ENCODE assay signal across 8 cellular contexts in the genomic region with DNA sequence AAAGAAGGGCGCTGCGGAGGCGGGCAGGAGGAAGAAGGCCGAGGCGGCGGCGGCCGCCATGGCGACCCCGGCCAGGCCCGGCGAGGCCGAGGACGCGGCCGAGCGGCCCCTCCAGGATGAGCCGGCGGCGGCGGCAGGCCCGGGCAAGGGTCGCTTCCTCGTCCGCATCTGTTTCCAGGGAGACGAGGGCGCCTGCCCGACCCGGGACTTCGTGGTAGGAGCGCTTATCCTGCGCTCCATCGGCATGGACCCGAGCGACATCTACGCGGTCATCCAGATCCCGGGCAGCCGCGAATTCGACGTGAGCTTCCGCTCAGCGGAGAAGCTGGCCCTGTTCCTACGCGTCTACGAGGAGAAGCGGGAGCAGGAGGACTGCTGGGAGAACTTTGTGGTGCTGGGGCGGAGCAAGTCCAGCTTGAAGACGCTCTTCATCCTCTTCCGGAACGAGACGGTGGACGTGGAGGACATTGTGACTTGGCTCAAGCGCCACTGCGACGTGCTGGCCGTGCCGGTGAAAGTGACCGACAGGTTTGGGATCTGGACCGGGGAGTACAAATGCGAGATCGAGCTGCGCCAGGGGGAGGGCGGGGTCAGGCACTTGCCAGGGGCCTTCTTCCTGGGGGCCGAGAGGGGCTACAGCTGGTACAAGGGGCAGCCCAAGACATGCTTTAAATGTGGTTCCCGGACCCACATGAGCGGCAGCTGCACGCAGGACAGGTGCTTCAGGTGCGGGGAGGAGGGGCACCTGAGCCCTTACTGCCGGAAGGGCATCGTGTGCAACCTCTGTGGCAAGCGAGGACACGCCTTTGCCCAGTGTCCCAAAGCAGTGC. TPM values are rescaled to one million over a fixed set of nuclear protein-coding genes. Genes with fewer than 3 reads are reported as not detected.
DNase-seq lines count a peak whose midpoint lies in the region; ATAC-seq and TF ChIP-seq lines count a peak whose summit lies in the region.

No MANE protein-coding gene starts in this region.

- H3K27ac Mint-ChIP-seq in CD4-positive, alpha-beta memory T cell, result peak overlapping the region; percentile 97 to 99 (median 99)
- peak overlapping the region; percentile 78 to 99 (median 98) for H3K27ac Mint-ChIP-seq in naive B cell

- no peaks in the 10 kb centered on the region for H3K9me3 ChIP-seq in CD4-positive, alpha-beta memory T cell (ENCODE audit: control insufficient read depth in 1 of 2, low read length in 2 of 2)
- peaks cover 10% of the 10 kb centered on the region; the same call in 1 of the 2 replicates for H3K9me3 ChIP-seq in NT2/D1 (ENCODE audit: insufficient read depth, low read length)
- no peaks in the 10 kb centered on the region for H3K9me3 ChIP-seq in subcutaneous abdominal adipose tissue (ENCODE audit: control insufficient read depth in 5 of 5, low read length in 5 of 5)

- peaks cover 3 to 25% of the 10 kb centered on the region in 2 donors for H3K36me3 Mint-ChIP-seq in CD4-positive, alpha-beta memory T cell
- H3K36me3 Mint-ChIP-seq in activated T-cell treated with anti-CD3 and anti-CD28 coated beads, Interleukin-2, amount 50 U/mL, for 4 hours (ENCODE audit: insufficient read depth), result peaks cover 22% of the 10 kb centered on the region
- H3K36me3 Mint-ChIP-seq in naive B cell, result peaks cover 5 to 9% of the 10 kb centered on the region in 2 donors

- POLR2A ChIA-PET in CD4-positive, alpha-beta memory T cell (lab: Charles Lee; ENCODE audit: partially characterized antibody), result interaction anchor here (0.7 to 5.4 kb wide), 7 partner anchors 12 to 245 kb away, joined by 3 to 112 read pairs (median 11); a partner anchor contains a TSS

- ATAC-seq in GM19395 (IDR thresholded peaks at IDR 0.05; ENCODE audit: unreplicated experiment) (peak; percentile 26), HG03520 (IDR thresholded peaks at IDR 0.05; ENCODE audit: unreplicated experiment) (peak; percentile 20), naive B cell (ENCODE audit: low read depth in 2 of 2) (peak; percentile 22 to 29)
- peak; percentile 22 to 27 for ATAC-seq in activated T-cell treated with anti-CD3 and anti-CD28 coated beads, Interleukin-2, amount 50 U/mL, for 4 hours

- H3K4me3 Mint-ChIP-seq in CD4-positive, alpha-beta memory T cell, result peak overlapping the region; percentile 97 to 100 (median 98)
- peak overlapping the region; percentile 96 for H3K4me3 Mint-ChIP-seq in activated T-cell treated with anti-CD3 and anti-CD28 coated beads, Interleukin-2, amount 50 U/mL, for 4 hours
- peak overlapping the region; percentile 97 to 100 (median 100) for H3K4me3 Mint-ChIP-seq in naive B cell

- DNase-seq in CD4-positive, alpha-beta memory T cell, result peak; percentile 42 to 65 (median 43)
- DNase-seq in NT2/D1 (ENCODE audit: low read depth, low spot score) (no peak), fibroblast of mammary gland (ENCODE audit: low read depth) (peak; percentile 74), naive B cell (peak; percentile 38)
- DNase-seq in activated T-cell treated with anti-CD3 and anti-CD28 coated beads, Interleukin-2, amount 50 U/mL, for 4 hours, result no peak

- TF ChIP-seq CTCF in fibroblast of mammary gland (conservative IDR thresholded peaks at IDR 0.05; ENCODE audit: control insufficient read depth, insufficient read depth, low read depth, low read length), result no peak

- H3K9ac ChIP-seq in NT2/D1 (ENCODE audit: insufficient read length, low read depth) (peak overlapping the region; percentile 97), subcutaneous abdominal adipose tissue (ENCODE audit: low read length in 5 of 5) (peak overlapping the region; percentile 68 to 98 (median 91))

- no peaks in the 10 kb centered on the region for H3K9me3 Mint-ChIP-seq in CD4-positive, alpha-beta memory T cell
- H3K9me3 Mint-ChIP-seq in activated T-cell treated with anti-CD3 and anti-CD28 coated beads, Interleukin-2, amount 50 U/mL, for 4 hours, result no peaks in the 10 kb centered on the region
- peaks cover 0 to 2% (median 0%) of the 10 kb centered on the region in 7 donors for H3K9me3 Mint-ChIP-seq in naive B cell

- peaks cover 33% of the 10 kb centered on the region for H3K4me1 ChIP-seq in CD4-positive, alpha-beta memory T cell (ENCODE audit: insufficient read depth, low read length)
- H3K4me1 ChIP-seq in NT2/D1 (ENCODE audit: insufficient read depth, insufficient read length) (peaks cover 2% of the 10 kb centered on the region), subcutaneous abdominal adipose tissue (ENCODE audit: control insufficient read depth in 5 of 5, insufficient read depth in 5 of 5, low read length in 5 of 5) (peaks cover 7 to 43% (median 39%) of the 10 kb centered on the region in 5 donors)

- peak overlapping the region; percentile 85 for H3K27ac ChIP-seq in CD4-positive, alpha-beta memory T cell (ENCODE audit: low read depth, low read length)
- peak overlapping the region; percentile 78 for H3K27ac ChIP-seq in subcutaneous abdominal adipose tissue (ENCODE audit: low read depth, low read length)

- peak overlapping the region; percentile 67 to 94 for H3K4me3 ChIP-seq in CD4-positive, alpha-beta memory T cell (ENCODE audit: low read length in 2 of 2)
- H3K4me3 ChIP-seq in NT2/D1 (ENCODE audit: insufficient read length, low read depth), result peak overlapping the region; percentile 86
- peak overlapping the region; percentile 91 for H3K4me3 ChIP-seq in fibroblast of mammary gland (ENCODE audit: control insufficient read depth, low read depth, low read length)
- H3K4me3 ChIP-seq in subcutaneous abdominal adipose tissue (ENCODE audit: low read depth in 1 of 5, low read length in 5 of 5), result peak overlapping the region; percentile 85 to 95 (median 90)

- intact Hi-C loops in CD4-positive, alpha-beta memory T cell (cut with micrococcal nuclease), result loop anchor here (1.0 to 5.0 kb wide), 2 partner anchors 27 to 244 kb away; a partner anchor contains a TSS

- H3K4me1 Mint-ChIP-seq in CD4-positive, alpha-beta memory T cell, result peaks cover 28 to 51% (median 37%) of the 10 kb centered on the region in 4 donors
- H3K4me1 Mint-ChIP-seq in activated T-cell treated with anti-CD3 and anti-CD28 coated beads, Interleukin-2, amount 50 U/mL, for 4 hours (ENCODE audit: low read depth), result peaks cover 42% of the 10 kb centered on the region
- peaks cover 37 to 58% (median 57%) of the 10 kb centered on the region in 3 donors for H3K4me1 Mint-ChIP-seq in naive B cell

- no peaks in the 10 kb centered on the region for H3K27me3 Mint-ChIP-seq in CD4-positive, alpha-beta memory T cell
- H3K27me3 Mint-ChIP-seq in activated T-cell treated with anti-CD3 and anti-CD28 coated beads, Interleukin-2, amount 50 U/mL, for 4 hours (ENCODE audit: low read depth), result no peaks in the 10 kb centered on the region
- H3K27me3 Mint-ChIP-seq in naive B cell, result no peaks in the 10 kb centered on the region

- CTCF ChIA-PET in CD4-positive, alpha-beta memory T cell (lab: Charles Lee; ENCODE audit: partially characterized antibody), result interaction anchor here (2.1 to 3.8 kb wide), 4 partner anchors 22 to 32 kb away, joined by 6 to 18 read pairs (median 14); a partner anchor contains a TSS

- H3K27me3 ChIP-seq in CD4-positive, alpha-beta memory T cell (ENCODE audit: insufficient read depth, low read length), result no peaks in the 10 kb centered on the region
- peaks cover 17% of the 10 kb centered on the region for H3K27me3 ChIP-seq in NT2/D1 (ENCODE audit: insufficient read depth, insufficient read length)
- no peaks in the 10 kb centered on the region for H3K27me3 ChIP-seq in subcutaneous abdominal adipose tissue (ENCODE audit: control insufficient read depth in 5 of 5, insufficient read depth in 4 of 5, low read length in 5 of 5)

- H3K36me3 ChIP-seq in CD4-positive, alpha-beta memory T cell (ENCODE audit: insufficient read depth, low read length), result no peaks in the 10 kb centered on the region
- peaks cover 13% of the 10 kb centered on the region for H3K36me3 ChIP-seq in NT2/D1 (ENCODE audit: insufficient read depth, insufficient read length, low read length)
- peaks cover 0 to 8% (median 0%) of the 10 kb centered on the region in 5 donors for H3K36me3 ChIP-seq in subcutaneous abdominal adipose tissue (ENCODE audit: control insufficient read depth in 5 of 5, insufficient read depth in 5 of 5, low read length in 5 of 5)

RNA-seq across cellular contexts. Expression of a gene that starts 0.8 kb away (rescaled TPM):
- total RNA-seq in CD4-positive, alpha-beta memory T cell, result 10 to 100 TPM; 27.9 to 29.8 TPM
- 10 to 100 TPM in 1 of 2 donors, 1 to 10 TPM in 1; 5.8 to 12.2 TPM for polyA plus RNA-seq in CD4-positive, alpha-beta memory T cell
- 10 to 100 TPM; 22.5 to 26.0 (median 25.5) TPM for total RNA-seq in activated T-cell treated with anti-CD3 and anti-CD28 coated beads, Interleukin-2, amount 50 U/mL, for 4 hours
- polyA plus RNA-seq in naive B cell (ENCODE audit: low read depth in 6 of 6), result 10 to 100 TPM in 5 of 6 donors, 1 to 10 TPM in 1; 9.7 to 19.0 (median 10.9) TPM

RNA-seq across cellular contexts. Expression of a gene that starts 7.6 kb away (rescaled TPM):
- total RNA-seq in CD4-positive, alpha-beta memory T cell, result 1 to 10 TPM; 1.8 to 2.5 TPM
- under 1 TPM; 0.25 to 0.39 TPM for polyA plus RNA-seq in CD4-positive, alpha-beta memory T cell
- 1 to 10 TPM; 2.1 to 3.2 (median 3.0) TPM for total RNA-seq in activated T-cell treated with anti-CD3 and anti-CD28 coated beads, Interleukin-2, amount 50 U/mL, for 4 hours
- polyA plus RNA-seq in naive B cell (ENCODE audit: low read depth in 6 of 6), result 1 to 10 TPM in 2 of 6 donors, under 1 TPM in 4; 0.18 to 1.4 (median 0.37) TPM

RNA-seq across cellular contexts. Expression of a gene that starts 27.2 kb away (rescaled TPM):
- 1 to 10 TPM; 4.7 to 5.0 TPM for total RNA-seq in CD4-positive, alpha-beta memory T cell
- polyA plus RNA-seq in CD4-positive, alpha-beta memory T cell, result under 1 TPM; 0.08 to 0.69 TPM
- 1 to 10 TPM; 3.9 to 8.5 (median 6.4) TPM for total RNA-seq in activated T-cell treated with anti-CD3 and anti-CD28 coated beads, Interleukin-2, amount 50 U/mL, for 4 hours
- polyA plus RNA-seq in naive B cell (ENCODE audit: low read depth in 6 of 6), result 1 to 10 TPM in 2 of 6 donors, under 1 TPM in 4; 0.15 to 1.7 (median 0.95) TPM

RNA-seq across cellular contexts. Expression of a gene that starts 40.6 kb away (rescaled TPM):
- not detected for total RNA-seq in CD4-positive, alpha-beta memory T cell
- polyA plus RNA-seq in CD4-positive, alpha-beta memory T cell, result not detected
- total RNA-seq in activated T-cell treated with anti-CD3 and anti-CD28 coated beads, Interleukin-2, amount 50 U/mL, for 4 hours, result not detected
- polyA plus RNA-seq in naive B cell (ENCODE audit: low read depth in 6 of 6), result not detected

RNA-seq across cellular contexts. Expression of a gene that starts 48.8 kb away (rescaled TPM):
- 1 to 10 TPM in 1 of 2 experiments, under 1 TPM in 1; 0.52 to 1.1 TPM for total RNA-seq in CD4-positive, alpha-beta memory T cell
- 1 to 10 TPM in 1 of 2 donors, not detected in 1; 1.3 TPM for polyA plus RNA-seq in CD4-positive, alpha-beta memory T cell
- total RNA-seq in activated T-cell treated with anti-CD3 and anti-CD28 coated beads, Interleukin-2, amount 50 U/mL, for 4 hours, result 1 to 10 TPM; 2.7 to 3.2 (median 2.8) TPM
- 1 to 10 TPM; 4.7 to 9.8 (median 8.2) TPM for polyA plus RNA-seq in naive B cell (ENCODE audit: low read depth in 6 of 6)

Comparison
In these comparisons a context has a peak if more than half of its experiments do, and no peak if none do; other contexts are left out.
1. DNase-seq: peak in CD4-positive, alpha-beta memory T cell (5 of 5), fibroblast of mammary gland (single experiment) and naive B cell (single experiment); none in NT2/D1 (single experiment) and activated T-cell treated with anti-CD3 and anti-CD28 coated beads, Interleukin-2, amount 50 U/mL, for 4 hours (single experiment).
2. Peak in every context shown above with its lines, with median percentiles within 50 percentile points of each other: H3K4me3 ChIP-seq, H3K4me3 Mint-ChIP-seq and ATAC-seq.